In the genomic region with DNA sequence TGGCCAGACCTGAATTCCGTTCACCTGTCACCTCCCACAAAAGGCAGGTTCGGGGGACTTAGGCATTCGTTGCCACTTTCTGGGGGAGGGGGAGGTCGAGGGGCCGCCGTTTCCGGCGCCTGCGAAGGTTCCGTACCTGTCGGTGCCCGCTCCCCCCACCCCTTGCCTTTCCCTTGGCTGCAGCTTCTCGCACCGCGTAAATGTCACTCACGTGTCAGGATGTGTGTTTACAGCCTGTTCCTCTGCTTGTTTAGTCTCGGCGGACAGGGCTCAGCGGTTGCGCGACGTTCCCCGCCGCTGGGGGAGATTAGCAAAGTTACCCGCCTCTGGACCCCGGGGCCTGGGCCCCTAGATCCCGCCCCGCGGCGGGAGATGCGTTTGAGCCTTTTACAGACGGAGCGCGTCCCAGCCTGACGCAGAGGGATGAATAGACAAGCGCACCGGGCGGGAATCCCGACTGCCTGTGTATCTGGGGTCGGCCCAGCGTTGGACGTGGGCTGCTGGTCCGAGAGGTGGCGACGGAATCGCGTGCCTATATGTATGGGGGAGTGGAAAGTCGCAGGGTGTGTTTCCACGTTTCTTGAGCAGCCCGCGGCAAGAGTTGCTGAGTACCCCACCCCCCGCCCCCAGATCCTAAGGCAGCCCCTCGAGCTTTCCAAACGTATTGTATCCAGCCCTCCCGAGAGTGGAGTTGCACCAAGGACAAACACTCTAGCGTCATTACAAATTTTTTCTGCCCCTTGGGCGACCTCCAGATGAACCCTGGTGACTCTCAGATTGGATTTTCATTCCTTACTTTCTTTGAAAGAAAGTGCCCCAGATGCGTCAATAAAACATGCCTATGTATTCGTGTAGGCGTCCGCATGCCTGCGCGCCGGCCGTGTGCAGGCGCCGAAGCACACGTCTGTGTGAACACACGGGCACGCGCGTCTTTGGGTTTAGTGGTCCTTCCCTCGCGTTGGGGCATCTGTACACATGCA, we compare ENCODE assay signal across 1 cellular context.
A peak's percentile ranks its signal among the peaks of the same experiment; 100 is the strongest.
TF ChIP-seq lines count a peak whose summit lies in the region.

No MANE protein-coding gene starts in this region.

TF ChIP-seq in GM12878, 131 proteins besides CTCF, POLR2A, EP300 and RAD21:
- TF ChIP-seq MEF2B (IDR thresholded peaks at IDR 0.05; ENCODE audit: partially characterized antibody, poor library complexity, severe bottlenecking) (peak; percentile 30), EZH2 (IDR thresholded peaks at IDR 0.05; ENCODE audit: borderline replicate concordance, control insufficient read depth, low read depth, low read length) (0 out of 2 replicates have a peak, but pooled peaks have one; percentile 23), CREM (IDR thresholded peaks at IDR 0.05; ENCODE audit: low read depth) (no peak), EED (IDR thresholded peaks at IDR 0.05; ENCODE audit: low read depth) (peak; percentile 3; the same call in 1 of the 2 replicates), TAF1 (IDR thresholded peaks at IDR 0.05; ENCODE audit: borderline replicate concordance, low read depth, low read length) (no peak), DPF2 (IDR thresholded peaks at IDR 0.05) (0 out of 2 replicates have a peak, but pooled peaks have one; percentile 30), BHLHE40 (IDR thresholded peaks at IDR 0.05; ENCODE audit: borderline replicate concordance in 1 of 2, low read depth in 2 of 2, low read length in 1 of 2) (peak; percentile 78 to 86), MXI1 (IDR thresholded peaks at IDR 0.05; ENCODE audit: low read depth, low read length) (0 out of 2 replicates have a peak, but pooled peaks have one; percentile 57), CREB1 (IDR thresholded peaks at IDR 0.05; ENCODE audit: low read depth) (no peak), SUZ12 (IDR thresholded peaks at IDR 0.05; ENCODE audit: unreplicated experiment) (peak; percentile 98), MTA2 (IDR thresholded peaks at IDR 0.05; ENCODE audit: low read depth) (peak; percentile 31; the same call in 1 of the 2 replicates), MYC (IDR thresholded peaks at IDR 0.05; ENCODE audit: insufficient read depth, insufficient read length, insufficient replicate concordance, low read length, severe bottlenecking) (no peak), ESRRA (IDR thresholded peaks at IDR 0.05; ENCODE audit: low read length) (no peak)
- TF ChIP-seq, protein P1, sequence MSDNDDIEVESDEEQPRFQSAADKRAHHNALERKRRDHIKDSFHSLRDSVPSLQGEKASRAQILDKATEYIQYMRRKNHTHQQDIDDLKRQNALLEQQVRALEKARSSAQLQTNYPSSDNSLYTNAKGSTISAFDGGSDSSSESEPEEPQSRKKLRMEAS (IDR thresholded peaks at IDR 0.05; ENCODE audit: low read depth, low read length): peak; percentile 35; the same call in 1 of the 2 replicates
- TF ChIP-seq, protein P2, sequence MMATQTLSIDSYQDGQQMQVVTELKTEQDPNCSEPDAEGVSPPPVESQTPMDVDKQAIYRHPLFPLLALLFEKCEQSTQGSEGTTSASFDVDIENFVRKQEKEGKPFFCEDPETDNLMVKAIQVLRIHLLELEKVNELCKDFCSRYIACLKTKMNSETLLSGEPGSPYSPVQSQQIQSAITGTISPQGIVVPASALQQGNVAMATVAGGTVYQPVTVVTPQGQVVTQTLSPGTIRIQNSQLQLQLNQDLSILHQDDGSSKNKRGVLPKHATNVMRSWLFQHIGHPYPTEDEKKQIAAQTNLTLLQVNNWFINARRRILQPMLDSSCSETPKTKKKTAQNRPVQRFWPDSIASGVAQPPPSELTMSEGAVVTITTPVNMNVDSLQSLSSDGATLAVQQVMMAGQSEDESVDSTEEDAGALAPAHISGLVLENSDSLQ (IDR thresholded peaks at IDR 0.05): peak; percentile 66; the same call in 1 of the 2 replicates
- TF ChIP-seq, protein P3, sequence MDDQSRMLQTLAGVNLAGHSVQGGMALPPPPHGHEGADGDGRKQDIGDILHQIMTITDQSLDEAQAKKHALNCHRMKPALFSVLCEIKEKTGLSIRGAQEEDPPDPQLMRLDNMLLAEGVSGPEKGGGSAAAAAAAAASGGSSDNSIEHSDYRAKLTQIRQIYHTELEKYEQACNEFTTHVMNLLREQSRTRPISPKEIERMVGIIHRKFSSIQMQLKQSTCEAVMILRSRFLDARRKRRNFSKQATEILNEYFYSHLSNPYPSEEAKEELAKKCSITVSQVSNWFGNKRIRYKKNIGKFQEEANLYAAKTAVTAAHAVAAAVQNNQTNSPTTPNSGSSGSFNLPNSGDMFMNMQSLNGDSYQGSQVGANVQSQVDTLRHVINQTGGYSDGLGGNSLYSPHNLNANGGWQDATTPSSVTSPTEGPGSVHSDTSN (IDR thresholded peaks at IDR 0.05; ENCODE audit: insufficient replicate concordance, low read depth, low read length): peak; percentile 23
